1 cellular context compared by ENCODE assay signal in genomic region chr12:57570438-57570837, GRCh38. TPM values are rescaled to one million over a fixed set of nuclear protein-coding genes. Genes with fewer than 3 reads are reported as not detected.
"Had no signal": no experiment of that assay in that cellular context is flagged by ENCODE, and none has a peak within 500 bp of the region (broad histone marks: within the 10 kb centered on the region; RNA-seq: fewer than 3 reads in every experiment).

No MANE protein-coding gene starts in this region.

RNA-seq across cellular contexts. Expression of gene ARHGEF25, which starts 40.8 kb away (rescaled TPM):
- total RNA-seq: activated B cell treated with CpG ODN at 0.5 μM for 24 hours had no signal
